In genomic region chr11:15667127-15667725, GRCh38 we compare ENCODE assay signal across 16 cellular contexts.
A peak's percentile ranks its signal among the peaks of the same experiment; 100 is the strongest.
DNase-seq lines count a peak whose midpoint lies in the region; ATAC-seq, FAIRE-seq and TF ChIP-seq lines count a peak whose summit lies in the region.
"Had no signal": no experiment of that assay in that cellular context is flagged by ENCODE, and none has a peak within 500 bp of the region (broad histone marks: within the 10 kb centered on the region; RNA-seq: fewer than 3 reads in every experiment).

No MANE protein-coding gene starts in this region.

- H3K4me1 ChIP-seq in IMR-90 (ENCODE audit: control insufficient read depth, insufficient read depth, low read length) (peaks cover 7% of the 10 kb centered on the region), smooth muscle cell (ENCODE audit: low read depth) (peaks cover 29% of the 10 kb centered on the region), stomach (peaks cover 4 to 28% (median 9%) of the 10 kb centered on the region in 4 donors)
- H3K4me1 ChIP-seq: HAP-1 had no signal

- TF ChIP-seq RAD21 in IMR-90 (IDR thresholded peaks at IDR 0.05; ENCODE audit: low read length) = no peak

- POLR2A ChIA-PET in IMR-90 (lab: Charles Lee; ENCODE audit: unreplicated experiment) = no interaction called here

- H3K56ac ChIP-seq in IMR-90 (ENCODE audit: extremely low read depth, insufficient read depth, low read length) = no peak overlapping the region

- in situ Hi-C loops in IMR-90 (cut with MboI; ENCODE audit: low sequenced_read_pairs) = no loop called here

- no peak overlapping the region for H2AFZ ChIP-seq in IMR-90 (replicated peaks; ENCODE audit: low read length, poor library complexity)
- no peak overlapping the region for H2AFZ ChIP-seq in smooth muscle cell (ENCODE audit: low read depth)

- TF ChIP-seq EP300 in stomach (IDR thresholded peaks at IDR 0.05) = no peak

- H3K79me1 ChIP-seq in IMR-90 (ENCODE audit: low read depth in 1 of 2, low read length in 2 of 2) = no peaks in the 10 kb centered on the region

- H3K23ac ChIP-seq in IMR-90 (ENCODE audit: low read depth, low read length) = no peak overlapping the region

- TF ChIP-seq CTCF in IMR-90 (conservative IDR thresholded peaks at IDR 0.05; ENCODE audit: low read depth, low read length) (no peak), bronchial epithelial cell (IDR thresholded peaks at IDR 0.05; ENCODE audit: insufficient read depth, low read length, severe bottlenecking) (no peak), fibroblast of villous mesenchyme (IDR thresholded peaks at IDR 0.05; ENCODE audit: insufficient read depth, low read depth, low read length) (no peak), smooth muscle cell (IDR thresholded peaks at IDR 0.05; ENCODE audit: borderline replicate concordance, insufficient read depth, poor library complexity, severe bottlenecking) (no peak), stomach (IDR thresholded peaks at IDR 0.05) (no peak), endothelial cell (IDR thresholded peaks at IDR 0.05; ENCODE audit: unreplicated experiment) (no peak)

- intact Hi-C loops in IMR-90 (cut with micrococcal nuclease) = loop anchor here (5.0 kb wide), 1 partner anchor 45 kb away; no protein-coding TSS in a partner anchor
- intact Hi-C loops in stomach (cut with DNase I; ENCODE audit: low total_unique reads) = no loop called here

- DNase-seq in IMR-90 (peak; percentile 70), bronchial epithelial cell (ENCODE audit: low read depth) (peak; percentile 30), fibroblast of villous mesenchyme (ENCODE audit: low read depth) (peak; percentile 30), smooth muscle cell (lab: John Stamatoyannopoulos, UW; ENCODE audit: unreplicated experiment) (no peak), stomach (no peak), endothelial cell (ENCODE audit: low spot score) (no peak)
- DNase-seq: KBM-7, NCI-H1092 treated with DMSO at 0.1 percent for 48 hours, NCI-H1694, NCI-H446 had no signal

- H3F3A ChIP-seq in smooth muscle cell (ENCODE audit: low read depth) = peaks cover 17% of the 10 kb centered on the region

- 0 out of 2 replicates have a peak, but pooled peaks cover 3% of the 10 kb centered on the region for H3K9me3 ChIP-seq in IMR-90 (ENCODE audit: control insufficient read depth, insufficient read depth, low read length)
- no peaks in the 10 kb centered on the region for H3K9me3 ChIP-seq in smooth muscle cell (replicated peaks; ENCODE audit: low read depth)
- H3K9me3 ChIP-seq in stomach = peaks cover 0 to 6% (median 0%) of the 10 kb centered on the region in 4 donors
- H3K9me3 ChIP-seq: BLaER1, HAP-1, SJSA1 had no signal

- peaks cover 61% of the 10 kb centered on the region for H3K4me1 Mint-ChIP-seq in endothelial cell (ENCODE audit: unreplicated experiment)

- H4K20me1 ChIP-seq in IMR-90 (ENCODE audit: insufficient read depth, low read length) = no peaks in the 10 kb centered on the region
- no peaks in the 10 kb centered on the region for H4K20me1 ChIP-seq in smooth muscle cell (ENCODE audit: low read depth)
- H4K20me1 ChIP-seq: BLaER1 had no signal

- H2BK20ac ChIP-seq in IMR-90 (ENCODE audit: low read depth, low read length) = peak overlapping the region; percentile 63

- no peaks in the 10 kb centered on the region for H3K36me3 ChIP-seq in IMR-90 (ENCODE audit: control insufficient read depth, insufficient read depth, low read length)
- H3K36me3 ChIP-seq in bronchial epithelial cell (ENCODE audit: control insufficient read depth, insufficient read depth, low read length) = no peaks in the 10 kb centered on the region
- H3K36me3 ChIP-seq in smooth muscle cell (ENCODE audit: low read depth) = no peaks in the 10 kb centered on the region
- H3K36me3 ChIP-seq in stomach = no peaks in the 10 kb centered on the region
- H3K36me3 ChIP-seq: BLaER1, HAP-1, SJSA1 had no signal

- no peak; the same call in 1 of the 2 replicates for ATAC-seq in IMR-90 (ENCODE audit: low read depth)
- ATAC-seq in HG03442 (IDR thresholded peaks at IDR 0.05; ENCODE audit: unreplicated experiment) = no peak

- H3K27ac Mint-ChIP-seq in endothelial cell (ENCODE audit: unreplicated experiment) = no peak overlapping the region

- CTCF ChIA-PET in IMR-90 (lab: Yijun Ruan, JAX) = no interaction called here

- dilution Hi-C loops in IMR-90 (cut with HindIII; ENCODE audit: low sequenced_read_pairs, unreplicated experiment) = no loop called here

- H3K4me2 ChIP-seq in IMR-90 (ENCODE audit: low read depth, low read length) (no peak overlapping the region), smooth muscle cell (no peak overlapping the region)
- H3K4me2 ChIP-seq: BLaER1 had no signal

- TF ChIP-seq POLR2A in IMR-90 (IDR thresholded peaks at IDR 0.05; ENCODE audit: low read depth, low read length) (no peak), stomach (IDR thresholded peaks at IDR 0.05) (no peak)

- peak overlapping the region; percentile 60 for H2BK120ac ChIP-seq in IMR-90 (ENCODE audit: low read depth, low read length)

- peak overlapping the region; percentile 19 for H4K91ac ChIP-seq in IMR-90 (ENCODE audit: insufficient read depth, low read depth, low read length)

- H3K27ac ChIP-seq in IMR-90 (ENCODE audit: insufficient read depth, low read length) = no peak overlapping the region
- peak overlapping the region; percentile 11 for H3K27ac ChIP-seq in smooth muscle cell (ENCODE audit: low read depth)
- H3K27ac ChIP-seq in stomach = no peak overlapping the region
- H3K27ac ChIP-seq: BLaER1, SJSA1 had no signal

- H3K14ac ChIP-seq in IMR-90 (replicated peaks; ENCODE audit: low read depth, low read length) = 0 out of 2 replicates have a peak overlapping the region, but pooled peaks have one; percentile 43

- no peak overlapping the region for H2AK9ac ChIP-seq in IMR-90 (replicated peaks; ENCODE audit: low read depth, low read length, poor library complexity)

- no peaks in the 10 kb centered on the region for H3K36me3 Mint-ChIP-seq in endothelial cell (ENCODE audit: low read depth, unreplicated experiment)

- peak overlapping the region; percentile 63 for H3K4ac ChIP-seq in IMR-90 (ENCODE audit: low read depth, low read length)

- no peak for FAIRE-seq in bronchial epithelial cell (lab: Jason Lieb, UNC)
- FAIRE-seq: GM18507, HTR-8/SVneo had no signal

- H3K27me3 ChIP-seq in IMR-90 (ENCODE audit: control insufficient read depth, insufficient read depth, low read length) = no peaks in the 10 kb centered on the region
- no peaks in the 10 kb centered on the region for H3K27me3 ChIP-seq in bronchial epithelial cell (ENCODE audit: control insufficient read depth, insufficient read depth, low read length)
- H3K27me3 ChIP-seq in smooth muscle cell (ENCODE audit: low read depth) = no peaks in the 10 kb centered on the region
- H3K27me3 ChIP-seq in stomach = no peaks in the 10 kb centered on the region
- H3K27me3 ChIP-seq: BLaER1, SJSA1 had no signal

- 0 out of 3 replicates have a peak overlapping the region, but pooled peaks have one; percentile 1 for H2BK15ac ChIP-seq in IMR-90 (ENCODE audit: low read depth, low read length)

- H4K8ac ChIP-seq in IMR-90 (ENCODE audit: low read depth in 2 of 2, low read length in 2 of 2) = peak overlapping the region in 1 of 2 experiments; percentile 22; a peak in 1 of 4 replicates

- WGBS in IMR-90 (ENCODE audit: extremely low coverage in 2 of 2, insufficient read length in 1 of 2), 2 experiments = no CpG with 5 or more reads among the region's 3 CpGs
- WGBS in smooth muscle cell (ENCODE audit: low lambda C conversion rate) = 70% methylated on average over 3 of the region's 3 CpGs
- WGBS in stomach, 5 donors = 80 to 95% (median 92%) methylated on average over 3 of the region's 3 CpGs

- no TSS peak for BruUV-seq in IMR-90 (replicated peaks; lab: Mats Ljungman, UMichigan)

- peaks cover 11% of the 10 kb centered on the region for H3K27me3 Mint-ChIP-seq in endothelial cell (ENCODE audit: unreplicated experiment)

- H3K9me3 Mint-ChIP-seq in endothelial cell (ENCODE audit: unreplicated experiment) = no peaks in the 10 kb centered on the region

- H3K79me2 ChIP-seq in smooth muscle cell (ENCODE audit: low read depth) = no peaks in the 10 kb centered on the region

- no peak overlapping the region for H4K5ac ChIP-seq in IMR-90 (ENCODE audit: low read depth, low read length)

- no peak overlapping the region for H3K4me3 Mint-ChIP-seq in endothelial cell (ENCODE audit: unreplicated experiment)

- H3K18ac ChIP-seq in IMR-90 (ENCODE audit: low read depth, low read length) = no peak overlapping the region; the same call in 1 of the 2 replicates

- H3K4me3 ChIP-seq in IMR-90 (ENCODE audit: insufficient read depth, low read depth, low read length) = no peak overlapping the region
- H3K4me3 ChIP-seq in bronchial epithelial cell (ENCODE audit: low read depth, low read length) = no peak overlapping the region
- H3K4me3 ChIP-seq in fibroblast of villous mesenchyme (ENCODE audit: low read depth, low read length) = no peak overlapping the region
- H3K4me3 ChIP-seq in smooth muscle cell = no peak overlapping the region
- no peak overlapping the region for H3K4me3 ChIP-seq in stomach
- H3K4me3 ChIP-seq: BLaER1, HAP-1, SJSA1 had no signal

- H2AK5ac ChIP-seq in IMR-90 (ENCODE audit: low read depth, low read length) = peak overlapping the region; percentile 66; the same call in 1 of the 2 replicates

- H3K9ac ChIP-seq in IMR-90 (ENCODE audit: low read depth, low read length) (no peak overlapping the region), smooth muscle cell (ENCODE audit: low read depth) (no peak overlapping the region)
- H3K9ac ChIP-seq: BLaER1 had no signal

- H2BK5ac ChIP-seq in IMR-90 (ENCODE audit: low read depth, low read length, poor library complexity, severe bottlenecking) = no peak overlapping the region

- H3K9me1 ChIP-seq in IMR-90 (ENCODE audit: insufficient read depth, low read length) = peaks cover 12% of the 10 kb centered on the region

TF ChIP-seq in IMR-90, 13 proteins besides CTCF, POLR2A, EP300 and RAD21:
- TF ChIP-seq MAFK (IDR thresholded peaks at IDR 0.05; ENCODE audit: low read depth, low read length) (peak; percentile 84), RCOR1 (IDR thresholded peaks at IDR 0.05; ENCODE audit: insufficient replicate concordance, low read length) (no peak), NFE2L2 (IDR thresholded peaks at IDR 0.05; ENCODE audit: low read depth, low read length) (0 out of 2 replicates have a peak, but pooled peaks have one; percentile 12), MAZ (IDR thresholded peaks at IDR 0.05; ENCODE audit: borderline replicate concordance, low read depth, low read length) (no peak)

Comparison
In these comparisons a context has a peak if more than half of its experiments do, and no peak if none do; other contexts are left out.
1. DNase-seq: peak in IMR-90 (single experiment), bronchial epithelial cell (single experiment) and fibroblast of villous mesenchyme (single experiment); none in smooth muscle cell (single experiment), stomach (single experiment) and endothelial cell (single experiment).